ENCODE assay signal across 17 cellular contexts in genomic region chr14:54147285-54147684, GRCh38.
A peak's percentile ranks its signal among the peaks of the same experiment; 100 is the strongest.
DNase-seq lines count a peak whose midpoint lies in the region; ATAC-seq and TF ChIP-seq lines count a peak whose summit lies in the region.
"Had no signal": no experiment of that assay in that cellular context is flagged by ENCODE, and none has a peak within 500 bp of the region (broad histone marks: within the 10 kb centered on the region; RNA-seq: fewer than 3 reads in every experiment).

No MANE protein-coding gene starts in this region.

- in situ Hi-C loops in astrocyte of the spinal cord (cut with HindIII; ENCODE audit: low sequenced_read_pairs), result no loop called here

- H3K36me3 Mint-ChIP-seq in activated naive CD8-positive, alpha-beta T cell treated with anti-CD3 and anti-CD28 coated beads, Interleukin-2, amount 50 U/mL, for 24 hours (ENCODE audit: low read depth), result no peaks in the 10 kb centered on the region

- TF ChIP-seq CTCF in BE2C (IDR thresholded peaks at IDR 0.05; ENCODE audit: low read depth, low read length) (no peak), astrocyte of the spinal cord (IDR thresholded peaks at IDR 0.05; ENCODE audit: low read depth, low read length) (no peak)

- H3K4me1 ChIP-seq in BE2C, result peaks cover 6% of the 10 kb centered on the region
- H3K4me1 ChIP-seq: left lung, prostate gland, suprapubic skin had no signal

- H3K36me3 ChIP-seq in BE2C, result no peaks in the 10 kb centered on the region
- H3K36me3 ChIP-seq: left lung, prostate gland, suprapubic skin had no signal

- H3K9me3 Mint-ChIP-seq in activated naive CD8-positive, alpha-beta T cell treated with anti-CD3 and anti-CD28 coated beads, Interleukin-2, amount 50 U/mL, for 24 hours, result peaks cover 14% of the 10 kb centered on the region
- H3K9me3 Mint-ChIP-seq: activated CD4-positive, alpha-beta memory T cell treated with anti-CD3 and anti-CD28 coated beads, Interleukin-2, amount 10 ng/mL, durations not matched to agents 7 days and 5 days had no signal

- H3K4me3 ChIP-seq in BE2C (ENCODE audit: low read depth, low read length) (no peak overlapping the region), astrocyte of the spinal cord (ENCODE audit: low read depth, low read length) (no peak overlapping the region)
- H3K4me3 ChIP-seq: GM23338, left lung, prostate gland, suprapubic skin had no signal

- no peaks in the 10 kb centered on the region for H3K27me3 ChIP-seq in BE2C
- H3K27me3 ChIP-seq: left lung, suprapubic skin had no signal

- peaks cover under 1% of the 10 kb centered on the region for H3K27me3 Mint-ChIP-seq in activated naive CD8-positive, alpha-beta T cell treated with anti-CD3 and anti-CD28 coated beads, Interleukin-2, amount 50 U/mL, for 24 hours
- H3K27me3 Mint-ChIP-seq: activated CD4-positive, alpha-beta memory T cell treated with anti-CD3 and anti-CD28 coated beads, Interleukin-2, amount 10 ng/mL, durations not matched to agents 7 days and 5 days; dendritic cell treated with granulocyte-macrophage colony-stimulating factor and Interleukin-4, amounts not matched to agents 40 ng/mL and 50 ng/mL, for 4 days had no signal

- no peaks in the 10 kb centered on the region for H3K9me3 ChIP-seq in BE2C
- H3K9me3 ChIP-seq: prostate gland, suprapubic skin had no signal

- peak; percentile 84 for DNase-seq in BE2C
- peak; percentile 98 for DNase-seq in M059J (ENCODE audit: low read depth)
- peak; percentile 82 for DNase-seq in astrocyte of the spinal cord (ENCODE audit: low read depth, low spot score)
- peak; percentile 88 for DNase-seq in iris pigment epithelial cell (ENCODE audit: low read depth)
- no peak for DNase-seq in activated naive CD8-positive, alpha-beta T cell treated with anti-CD3 and anti-CD28 coated beads, Interleukin-2, amount 50 U/mL, for 24 hours
- DNase-seq in cerebellar cortex (ENCODE audit: low spot score), result no peak
- no peak for DNase-seq in NK-92 treated with Interleukin-12 subunit alpha and Interleukin-12 subunit beta, amount 100 ng/mL, for 24 hours (lab: John Stamatoyannopoulos, UW)
- no peak for DNase-seq in cerebellar nuclear complex (lab: John Stamatoyannopoulos, UW)
- DNase-seq: activated CD4-positive, alpha-beta memory T cell treated with anti-CD3 and anti-CD28 coated beads, Interleukin-2, amount 10 ng/mL, durations not matched to agents 7 days and 5 days; left lung; naive thymus-derived CD4-positive, alpha-beta T cell; NCI-H2171 treated with DMSO at 0.1 percent for 48 hours; SHP77 treated with DMSO at 0.1 percent for 48 hours had no signal

- H3K27ac Mint-ChIP-seq in activated naive CD8-positive, alpha-beta T cell treated with anti-CD3 and anti-CD28 coated beads, Interleukin-2, amount 50 U/mL, for 24 hours, result no peak overlapping the region
- H3K27ac Mint-ChIP-seq: activated CD4-positive, alpha-beta memory T cell treated with anti-CD3 and anti-CD28 coated beads, Interleukin-2, amount 10 ng/mL, durations not matched to agents 7 days and 5 days; dendritic cell treated with granulocyte-macrophage colony-stimulating factor and Interleukin-4, amounts not matched to agents 40 ng/mL and 50 ng/mL, for 4 days; GM23338; naive thymus-derived CD4-positive, alpha-beta T cell had no signal

- no peak overlapping the region for H3K4me3 Mint-ChIP-seq in activated naive CD8-positive, alpha-beta T cell treated with anti-CD3 and anti-CD28 coated beads, Interleukin-2, amount 50 U/mL, for 24 hours
- H3K4me3 Mint-ChIP-seq: activated CD4-positive, alpha-beta memory T cell treated with anti-CD3 and anti-CD28 coated beads, Interleukin-2, amount 10 ng/mL, durations not matched to agents 7 days and 5 days; dendritic cell treated with granulocyte-macrophage colony-stimulating factor and Interleukin-4, amounts not matched to agents 40 ng/mL and 50 ng/mL, for 4 days; GM23338; naive thymus-derived CD4-positive, alpha-beta T cell had no signal

- no peaks in the 10 kb centered on the region for H3K4me1 Mint-ChIP-seq in activated naive CD8-positive, alpha-beta T cell treated with anti-CD3 and anti-CD28 coated beads, Interleukin-2, amount 50 U/mL, for 24 hours
- H3K4me1 Mint-ChIP-seq: activated CD4-positive, alpha-beta memory T cell treated with anti-CD3 and anti-CD28 coated beads, Interleukin-2, amount 10 ng/mL, durations not matched to agents 7 days and 5 days; GM23338; naive thymus-derived CD4-positive, alpha-beta T cell had no signal

- ATAC-seq in activated naive CD8-positive, alpha-beta T cell treated with anti-CD3 and anti-CD28 coated beads, Interleukin-2, amount 50 U/mL, for 24 hours, result no peak
- ATAC-seq: GM23338; left lung; naive thymus-derived CD4-positive, alpha-beta T cell had no signal

Comparison
In these comparisons a context has a peak if more than half of its experiments do, and no peak if none do; other contexts are left out.
1. DNase-seq: peak in BE2C (single experiment), M059J (single experiment), astrocyte of the spinal cord (single experiment) and iris pigment epithelial cell (single experiment); none in activated naive CD8-positive, alpha-beta T cell treated with anti-CD3 and anti-CD28 coated beads, Interleukin-2, amount 50 U/mL, for 24 hours (single experiment), cerebellar cortex (single experiment), NK-92 treated with Interleukin-12 subunit alpha and Interleukin-12 subunit beta, amount 100 ng/mL, for 24 hours (single experiment) and cerebellar nuclear complex (0 of 2).